In genomic region chr2:241563031-241563507, GRCh38 we compare ENCODE assay signal across 32 cellular contexts. TPM values are rescaled to one million over a fixed set of nuclear protein-coding genes. Genes with fewer than 3 reads are reported as not detected.
DNase-seq lines count a peak whose midpoint lies in the region; ATAC-seq, FAIRE-seq and TF ChIP-seq lines count a peak whose summit lies in the region.
"Had no signal": no experiment of that assay in that cellular context is flagged by ENCODE, and none has a peak within 500 bp of the region (broad histone marks: within the 10 kb centered on the region; RNA-seq: fewer than 3 reads in every experiment).

No MANE protein-coding gene starts in this region.

- peaks cover 35% of the 10 kb centered on the region for H3K4me1 ChIP-seq in HepG2 (ENCODE audit: insufficient read depth, low read length)
- peaks cover 0 to 68% (median 38%) of the 10 kb centered on the region in 6 donors for H3K4me1 ChIP-seq in spleen

- H3K4me3 ChIP-seq in HepG2 (replicated peaks in 1 of 3; ENCODE audit: insufficient read depth in 1 of 3, low read depth in 2 of 3, low read length in 3 of 3) = no peak overlapping the region
- H3K4me3 ChIP-seq in spleen = no peak overlapping the region
- H3K4me3 ChIP-seq: colonic mucosa, esophagus muscularis mucosa, psoas muscle, stomach had no signal

- TF ChIP-seq CTCF in C4-2B (conservative IDR thresholded peaks at IDR 0.05) (no peak), HepG2 (CRISPR knock-in tag; IDR thresholded peaks at IDR 0.05) (no peak), spleen (IDR thresholded peaks at IDR 0.05 in 8 of 11, conservative IDR thresholded peaks at IDR 0.05 in 3 of 11) (no peak)

- TF ChIP-seq EP300 in HepG2 (IDR thresholded peaks at IDR 0.05; ENCODE audit: low read depth in 2 of 2, low read length in 2 of 2) = no peak
- TF ChIP-seq EP300 in HepG2 (CRISPR knock-in tag; IDR thresholded peaks at IDR 0.05; ENCODE audit: borderline replicate concordance) = no peak

- intact Hi-C loops in HepG2 (cut with micrococcal nuclease; ENCODE audit: unreplicated experiment) (no loop called here), spleen (cut with DNase I; ENCODE audit: low total_unique reads) (no loop called here)

- no peaks in the 10 kb centered on the region for H3K9me3 ChIP-seq in HepG2 (ENCODE audit: low read length)
- H3K9me3 ChIP-seq in spleen = peaks cover 0 to 3% (median 0%) of the 10 kb centered on the region in 8 donors
- H3K9me3 ChIP-seq: colonic mucosa, esophagus muscularis mucosa, psoas muscle, SK-N-SH, stomach had no signal

- ATAC-seq in HepG2 (no peak), GM21526 (IDR thresholded peaks at IDR 0.05; ENCODE audit: low FRiP score, unreplicated experiment) (no peak), HG03439 (IDR thresholded peaks at IDR 0.05; ENCODE audit: unreplicated experiment) (no peak)
- ATAC-seq: activated CD8-positive, alpha-beta T cell treated with anti-CD3 and anti-CD28 coated beads, Interleukin-2, amount 10 ng/mL, durations not matched to agents 7 days and 5 days; activated naive CD4-positive, alpha-beta T cell treated with anti-CD3 and anti-CD28 coated beads, Interleukin-2, amount 50 U/mL, for 72 hours; effector memory CD8-positive, alpha-beta T cell; HCT116; left colon; psoas muscle had no signal

- H4K20me1 ChIP-seq in HepG2 (ENCODE audit: insufficient read depth, low read length) = peaks cover 13% of the 10 kb centered on the region; the same call in 1 of the 2 replicates

- peaks cover 18% of the 10 kb centered on the region for H3K79me2 ChIP-seq in HepG2 (ENCODE audit: insufficient read depth, low read length)

- no peak overlapping the region for H3K9ac ChIP-seq in HepG2 (ENCODE audit: insufficient read depth, low read depth, low read length)
- H3K9ac ChIP-seq: SK-N-SH had no signal

- no TSS peak for BruUV-seq in HepG2 (replicated peaks; lab: Mats Ljungman, UMichigan)

- in situ Hi-C loops in HepG2 (cut with HindIII; ENCODE audit: extremely low pct_ligation_motif_present, low pct_unique_long_range_greater_than_20kb) = no loop called here

- no peaks in the 10 kb centered on the region; a peak in 1 of 5 replicates for H3K27me3 ChIP-seq in HepG2 (ENCODE audit: control insufficient read depth in 1 of 2, insufficient read depth in 2 of 2, low read length in 2 of 2)
- H3K27me3 ChIP-seq in spleen (replicated peaks in 1 of 7) = peaks cover 0 to 35% (median 25%) of the 10 kb centered on the region in 7 donors

- 92% methylated on average over 13 of the region's 13 CpGs for WGBS in HepG2 (ENCODE audit: low lambda C conversion rate)
- 81 to 89% (median 86%) methylated on average over 9 to 13 of the region's 13 CpGs for WGBS in spleen, 5 donors

- no peak for TF ChIP-seq RAD21 in HepG2 (CRISPR knock-in tag; IDR thresholded peaks at IDR 0.05)

- H3K27ac ChIP-seq in C4-2B = peak overlapping the region; percentile 95
- peak overlapping the region; percentile 35 for H3K27ac ChIP-seq in angular gyrus (ENCODE audit: low read depth, low read length)
- H3K27ac ChIP-seq in HepG2 (ENCODE audit: extremely low read length, insufficient read depth, low read length) = no peak overlapping the region
- no peak overlapping the region for H3K27ac ChIP-seq in spleen
- H3K27ac ChIP-seq: colonic mucosa, HL-60, psoas muscle had no signal

- no peak overlapping the region for H3K4me2 ChIP-seq in HepG2 (ENCODE audit: low read depth, low read length)
- H3K4me2 ChIP-seq: SK-N-SH had no signal

- H3K36me3 ChIP-seq in HepG2 (replicated peaks in 1 of 2; ENCODE audit: control insufficient read depth in 1 of 2, insufficient read depth in 2 of 2, low read length in 2 of 2) = peaks cover 13 to 17% of the 10 kb centered on the region in 2 experiments; a peak in 4 of 5 replicates
- no peaks in the 10 kb centered on the region for H3K36me3 ChIP-seq in spleen
- H3K36me3 ChIP-seq: colonic mucosa had no signal

- CTCF ChIA-PET in HepG2 (lab: Yijun Ruan, JAX; ENCODE audit: low intra/inter-chr PET ratio, low total read pairs) = no interaction called here

- POLR2A ChIA-PET in HepG2 (lab: Yijun Ruan, JAX) = interaction anchor here (0.6 to 1.7 kb wide), 2 partner anchors 33 to 35 kb away, joined by 3 to 4 read pairs; no protein-coding TSS in a partner anchor

- no peak overlapping the region for H2AFZ ChIP-seq in HepG2 (ENCODE audit: low read length)

- TF ChIP-seq POLR2A in HepG2 (IDR thresholded peaks at IDR 0.05; ENCODE audit: insufficient read depth in 1 of 2, low read depth in 2 of 2, low read length in 2 of 2) = no peak
- no peak for TF ChIP-seq POLR2A in spleen (IDR thresholded peaks at IDR 0.05)

- no peak for DNase-seq in HepG2 (ENCODE audit: low spot score)
- DNase-seq in spleen = peak; percentile 71
- DNase-seq in kidney tubule cell (ENCODE audit: low spot score) = no peak
- DNase-seq in T1000 (lab: John Stamatoyannopoulos, UW) = no peak
- DNase-seq: activated CD8-positive, alpha-beta T cell treated with anti-CD3 and anti-CD28 coated beads, Interleukin-2, amount 10 ng/mL, durations not matched to agents 7 days and 5 days; anterior cingulate cortex; colonic mucosa; DMS53; effector memory CD8-positive, alpha-beta T cell; GDM1; Kasumi-1; left colon; mesenchymal stem cell; MV-4-11; NCI-H1694; NCI-H2171; NCI-H510A; SK-N-SH; stimulated activated CD8-positive, alpha-beta memory T cell treated with anti-CD3 and anti-CD28 coated beads, Interleukin-4, amount 100 ng/mL, for 48 hours; stomach had no signal

- FAIRE-seq in HepG2 (lab: Jason Lieb, UNC) = no peak
- FAIRE-seq: bronchial epithelial cell, frontal cortex, GM19239 had no signal

TF ChIP-seq in HepG2, 621 proteins besides CTCF, POLR2A, EP300 and RAD21 (continues in another document):
- TF ChIP-seq SAFB2 (CRISPR knock-in tag; IDR thresholded peaks at IDR 0.05; ENCODE audit: borderline replicate concordance, low read depth) = no peak
- no peak for TF ChIP-seq SPEN (CRISPR knock-in tag; IDR thresholded peaks at IDR 0.05; ENCODE audit: low read depth)
- no peak for TF ChIP-seq ZSCAN12 (CRISPR knock-in tag; IDR thresholded peaks at IDR 0.05)
- TF ChIP-seq AGO2 (optimal IDR thresholded peaks at IDR 0.05; ENCODE audit: low read depth, low read length) = peak; percentile 31
- 0 out of 2 replicates have a peak, but pooled peaks have one; percentile 47 for TF ChIP-seq HNRNPL (IDR thresholded peaks at IDR 0.05; ENCODE audit: low read depth, low read length)
- no peak for TF ChIP-seq ZSCAN25 (CRISPR knock-in tag; IDR thresholded peaks at IDR 0.05)

RNA-seq across cellular contexts. Expression of gene BOK, which starts 4.5 kb away (rescaled TPM):
- 30.2 and 35.5 TPM in 2 replicates for total RNA-seq in HepG2 (2016; rRNA removed; fragmentation: Illumina TruSeq; extraction: Trizol)
- 22.2 and 23.9 TPM in 2 replicates for total RNA-seq in HepG2 (2016; cell fraction: cytosol; rRNA removed; fragmentation: Illumina TruSeq; extraction: Trizol; ENCODE audit: low read depth)
- 28.1 and 36.4 TPM in 2 replicates for total RNA-seq in HepG2 (2016; cell fraction: insoluble cytoplasmic fraction; rRNA removed; fragmentation: Illumina TruSeq; extraction: Trizol)
- 58.8 and 67.3 TPM in 2 replicates for total RNA-seq in HepG2 (2016; cell fraction: membrane; rRNA removed; fragmentation: Illumina TruSeq; extraction: Trizol)
- total RNA-seq in HepG2 (2016; cell fraction: nucleus; rRNA removed; fragmentation: Illumina TruSeq; extraction: Trizol) = 18.8 and 20.8 TPM in 2 replicates
- polyA plus RNA-seq in HepG2 (2011; rRNA removed) = 39.2 and 58.1 TPM in 2 replicates
- polyA plus RNA-seq in HepG2 (2011; cell fraction: cytosol; rRNA removed) = 49.3 and 71.9 TPM in 2 replicates
- polyA plus RNA-seq in HepG2 (2011; cell fraction: nucleus; rRNA removed) = 101 and 104 TPM in 2 replicates
- 43.9 and 55.3 TPM in 2 replicates for polyA plus RNA-seq in HepG2 (2012)
- polyA plus RNA-seq in HepG2 (2016; cell fraction: cytosol; fragmentation: Illumina TruSeq; extraction: Trizol; ENCODE audit: low read depth) = 28.1 and 33.7 TPM in 2 replicates
- polyA plus RNA-seq in HepG2 (2016; cell fraction: insoluble cytoplasmic fraction; fragmentation: Illumina TruSeq; extraction: Trizol; ENCODE audit: low read depth) = 37.9 and 46.1 TPM in 2 replicates
- 64.2 and 66.8 TPM in 2 replicates for polyA plus RNA-seq in HepG2 (2016; cell fraction: membrane; fragmentation: Illumina TruSeq; extraction: Trizol; ENCODE audit: low read depth)
- 41.2 and 42.5 TPM in 2 replicates for polyA plus RNA-seq in HepG2 (2016; cell fraction: nucleus; fragmentation: Illumina TruSeq; extraction: Trizol; ENCODE audit: insufficient read depth, low read depth)
- 10.1 and 74.6 TPM in 2 replicates for polyA minus RNA-seq in HepG2 (2011; rRNA and poly(A)+ RNA removed; ENCODE audit: low replicate concordance)
- 39.7 and 41.5 TPM in 2 replicates for polyA minus RNA-seq in HepG2 (2011; cell fraction: cytosol; rRNA and poly(A)+ RNA removed)
- 9.9 and 12.7 TPM in 2 replicates for polyA minus RNA-seq in HepG2 (2011; cell fraction: nucleus; rRNA and poly(A)+ RNA removed)
- 10 to 100 TPM in 4 of 7 donors, 1 to 10 TPM in 3; 6.5 to 19.4 (median 13.0) TPM for total RNA-seq in spleen
- 1 to 10 TPM; 3.0 to 7.2 (median 4.5) TPM for polyA plus RNA-seq in spleen
- total RNA-seq: activated CD8-positive, alpha-beta T cell treated with anti-CD3 and anti-CD28 coated beads, Interleukin-2, amount 10 ng/mL, durations not matched to agents 7 days and 5 days had no signal

RNA-seq across cellular contexts. Expression of gene STK25, which starts 54.7 kb away (rescaled TPM):
- total RNA-seq in HepG2 (2016; rRNA removed; fragmentation: Illumina TruSeq; extraction: Trizol) (123 and 177 TPM in 2 replicates), spleen (100 to 1,000 TPM; 127 to 217 (median 167) TPM)
- 143 and 149 TPM in 2 replicates for total RNA-seq in HepG2 (2016; cell fraction: cytosol; rRNA removed; fragmentation: Illumina TruSeq; extraction: Trizol; ENCODE audit: low read depth)
- 108 and 184 TPM in 2 replicates for total RNA-seq in HepG2 (2016; cell fraction: insoluble cytoplasmic fraction; rRNA removed; fragmentation: Illumina TruSeq; extraction: Trizol)
- total RNA-seq in HepG2 (2016; cell fraction: membrane; rRNA removed; fragmentation: Illumina TruSeq; extraction: Trizol) = 217 TPM in 2 replicates
- 128 and 139 TPM in 2 replicates for total RNA-seq in HepG2 (2016; cell fraction: nucleus; rRNA removed; fragmentation: Illumina TruSeq; extraction: Trizol)
- polyA plus RNA-seq in HepG2 (2011; rRNA removed) (481 and 626 TPM in 2 replicates), spleen (100 to 1,000 TPM; 133 to 254 (median 213) TPM)
- polyA plus RNA-seq in HepG2 (2011; cell fraction: cytosol; rRNA removed) = 323 and 410 TPM in 2 replicates
- 1,381 and 1,393 TPM in 2 replicates for polyA plus RNA-seq in HepG2 (2011; cell fraction: nucleus; rRNA removed)
- polyA plus RNA-seq in HepG2 (2012) = 200 and 245 TPM in 2 replicates
- 126 and 132 TPM in 2 replicates for polyA plus RNA-seq in HepG2 (2016; cell fraction: cytosol; fragmentation: Illumina TruSeq; extraction: Trizol; ENCODE audit: low read depth)
- polyA plus RNA-seq in HepG2 (2016; cell fraction: insoluble cytoplasmic fraction; fragmentation: Illumina TruSeq; extraction: Trizol; ENCODE audit: low read depth) = 133 and 166 TPM in 2 replicates
- polyA plus RNA-seq in HepG2 (2016; cell fraction: membrane; fragmentation: Illumina TruSeq; extraction: Trizol; ENCODE audit: low read depth) = 186 and 199 TPM in 2 replicates
- 341 and 351 TPM in 2 replicates for polyA plus RNA-seq in HepG2 (2016; cell fraction: nucleus; fragmentation: Illumina TruSeq; extraction: Trizol; ENCODE audit: insufficient read depth, low read depth)
- 198 and 615 TPM in 2 replicates for polyA minus RNA-seq in HepG2 (2011; rRNA and poly(A)+ RNA removed; ENCODE audit: low replicate concordance)
- 125 and 128 TPM in 2 replicates for polyA minus RNA-seq in HepG2 (2011; cell fraction: cytosol; rRNA and poly(A)+ RNA removed)
- 166 and 229 TPM in 2 replicates for polyA minus RNA-seq in HepG2 (2011; cell fraction: nucleus; rRNA and poly(A)+ RNA removed)

Comparison
In these comparisons a context has a peak if more than half of its experiments do, and no peak if none do; other contexts are left out.
1. H3K27ac ChIP-seq: peak in C4-2B (single experiment) and angular gyrus (single experiment); none in HepG2 (single experiment) and spleen (0 of 8).